In genomic region chr1:22870201-22870871, GRCh38 we compare ENCODE assay signal across 16 cellular contexts.
DNase-seq lines count a peak whose midpoint lies in the region; ATAC-seq, FAIRE-seq and TF ChIP-seq lines count a peak whose summit lies in the region.
"Had no signal": no experiment of that assay in that cellular context is flagged by ENCODE, and none has a peak within 500 bp of the region (broad histone marks: within the 10 kb centered on the region; RNA-seq: fewer than 3 reads in every experiment).

No MANE protein-coding gene starts in this region.

- no peaks in the 10 kb centered on the region for H3K4me1 ChIP-seq in foreskin keratinocyte
- H3K4me1 ChIP-seq: uterus had no signal

- no peak overlapping the region for H3K27ac ChIP-seq in foreskin keratinocyte
- H3K27ac ChIP-seq: spleen, uterus had no signal

- in situ Hi-C loops in Caki2 (cut with HindIII; ENCODE audit: low pct_unique_long_range_greater_than_20kb, low sequenced_read_pairs) = no loop called here

- H3K27me3 ChIP-seq in foreskin keratinocyte = peaks cover 55% of the 10 kb centered on the region
- H3K27me3 ChIP-seq: uterus had no signal

- TF ChIP-seq CTCF in mesothelial cell of epicardium (IDR thresholded peaks at IDR 0.05; ENCODE audit: unreplicated experiment) = no peak
- TF ChIP-seq CTCF in foreskin keratinocyte (conservative IDR thresholded peaks at IDR 0.05) = no peak

- H3K27me3 Mint-ChIP-seq in mesothelial cell of epicardium (ENCODE audit: low read depth) = no peaks in the 10 kb centered on the region

- H3K36me3 Mint-ChIP-seq in mesothelial cell of epicardium = peaks cover 63% of the 10 kb centered on the region
- H3K36me3 Mint-ChIP-seq: natural killer cell had no signal

- no peak overlapping the region for H3K4me3 Mint-ChIP-seq in mesothelial cell of epicardium
- H3K4me3 Mint-ChIP-seq: activated T-helper 1 cell treated with anti-CD3 and anti-CD28 coated beads, Interleukin-12 subunit alpha, Interleukin-12 subunit beta, Interleukin-2, Interleukin-4 antibody, amounts not matched to agents 30 ng/mL and 10 ng/mL and 1 ng/mL, durations not matched to agents 14 hours and 24 hours and 36 hours; central memory CD8-positive, alpha-beta T cell; natural killer cell had no signal

- peaks cover 3% of the 10 kb centered on the region for H3K9me3 Mint-ChIP-seq in mesothelial cell of epicardium
- H3K9me3 Mint-ChIP-seq: activated T-helper 1 cell treated with anti-CD3 and anti-CD28 coated beads, Interleukin-12 subunit alpha, Interleukin-12 subunit beta, Interleukin-2, Interleukin-4 antibody, amounts not matched to agents 30 ng/mL and 10 ng/mL and 1 ng/mL, durations not matched to agents 14 hours and 24 hours and 36 hours; central memory CD8-positive, alpha-beta T cell; natural killer cell had no signal

- DNase-seq in Caki2 (ENCODE audit: low read depth) (peak; percentile 49), NCI-H2029 treated with DMSO at 0.1 percent for 48 hours (lab: John Stamatoyannopoulos, UW) (peak; percentile 77), cerebellum (ENCODE audit: low spot score) (peak; percentile 20), mesothelial cell of epicardium (ENCODE audit: low spot score in 2 of 2, unreplicated experiment in 2 of 2) (no peak), foreskin keratinocyte (no peak), GM19239 (ENCODE audit: insufficient read length, low spot score) (no peak)
- DNase-seq: natural killer cell, NCI-H526 treated with DMSO at 0.1 percent for 48 hours, spleen had no signal

- H3K27ac Mint-ChIP-seq in mesothelial cell of epicardium = peak overlapping the region; percentile 39
- H3K27ac Mint-ChIP-seq: activated T-helper 1 cell treated with anti-CD3 and anti-CD28 coated beads, Interleukin-12 subunit alpha, Interleukin-12 subunit beta, Interleukin-2, Interleukin-4 antibody, amounts not matched to agents 30 ng/mL and 10 ng/mL and 1 ng/mL, durations not matched to agents 14 hours and 24 hours and 36 hours; natural killer cell had no signal

- H3K4me1 Mint-ChIP-seq in mesothelial cell of epicardium = peaks cover 2% of the 10 kb centered on the region
- H3K4me1 Mint-ChIP-seq: central memory CD8-positive, alpha-beta T cell had no signal

- no peak for FAIRE-seq in GM19239 (lab: Jason Lieb, UNC)
- FAIRE-seq: GM18507, islet of Langerhans had no signal

- ATAC-seq in GM19397 (IDR thresholded peaks at IDR 0.05; ENCODE audit: unreplicated experiment) (no peak), foreskin keratinocyte (no peak), HG02885 (IDR thresholded peaks at IDR 0.05; ENCODE audit: poor library complexity, unreplicated experiment) (no peak)
- ATAC-seq: natural killer cell had no signal

Comparison
In these comparisons a context has a peak if more than half of its experiments do, and no peak if none do; other contexts are left out.
1. DNase-seq: peak in Caki2 (single experiment), NCI-H2029 treated with DMSO at 0.1 percent for 48 hours (single experiment) and cerebellum (single experiment); none in mesothelial cell of epicardium (0 of 2), foreskin keratinocyte (0 of 2) and GM19239 (single experiment).